15 cellular contexts compared by ENCODE assay signal in genomic region chr3:18558526-18558925, GRCh38.
DNase-seq lines count a peak whose midpoint lies in the region; ATAC-seq lines count a peak whose summit lies in the region.
"Had no signal": no experiment of that assay in that cellular context is flagged by ENCODE, and none has a peak within 500 bp of the region (broad histone marks: within the 10 kb centered on the region; RNA-seq: fewer than 3 reads in every experiment).

No MANE protein-coding gene starts in this region.

- no peaks in the 10 kb centered on the region for H3K9me3 ChIP-seq in naive thymus-derived CD4-positive, alpha-beta T cell (ENCODE audit: control insufficient read depth in 2 of 3, low read length in 3 of 3)
- no peaks in the 10 kb centered on the region for H3K9me3 ChIP-seq in MG63
- H3K9me3 ChIP-seq: A549 had no signal

- no peaks in the 10 kb centered on the region for H3K27me3 Mint-ChIP-seq in activated T-cell treated with anti-CD3 and anti-CD28 coated beads, Interleukin-2, amount 50 U/mL, for 24 hours
- H3K27me3 Mint-ChIP-seq in activated CD4-positive, alpha-beta memory T cell treated with anti-CD3 and anti-CD28 coated beads for 36 hours = no peaks in the 10 kb centered on the region
- H3K27me3 Mint-ChIP-seq in naive thymus-derived CD4-positive, alpha-beta T cell = no peaks in the 10 kb centered on the region

- no peak for ATAC-seq in naive thymus-derived CD4-positive, alpha-beta T cell
- ATAC-seq: A549 had no signal

- no peak overlapping the region for H3K4me3 ChIP-seq in naive thymus-derived CD4-positive, alpha-beta T cell (ENCODE audit: low read length)
- no peak overlapping the region for H3K4me3 ChIP-seq in MG63
- H3K4me3 ChIP-seq: A549 had no signal

- no peaks in the 10 kb centered on the region for H3K36me3 ChIP-seq in naive thymus-derived CD4-positive, alpha-beta T cell (ENCODE audit: control insufficient read depth in 2 of 3, insufficient read depth in 3 of 3, low read length in 3 of 3)
- no peaks in the 10 kb centered on the region for H3K36me3 ChIP-seq in MG63

- H3K27ac Mint-ChIP-seq in activated T-cell treated with anti-CD3 and anti-CD28 coated beads, Interleukin-2, amount 50 U/mL, for 24 hours = peak overlapping the region; percentile 99
- H3K27ac Mint-ChIP-seq in activated CD4-positive, alpha-beta memory T cell treated with anti-CD3 and anti-CD28 coated beads for 36 hours = peak overlapping the region; percentile 93
- peak overlapping the region in 6 of 9 donors; percentile 22 to 88 (median 70) for H3K27ac Mint-ChIP-seq in naive thymus-derived CD4-positive, alpha-beta T cell

- POLR2A ChIA-PET in activated CD4-positive, alpha-beta memory T cell treated with anti-CD3 and anti-CD28 coated beads for 36 hours (lab: Charles Lee) = interaction anchor here (0.9 to 2.2 kb wide), 10 partner anchors 87 to 200 kb away, joined by 4 to 17 read pairs (median 10); no protein-coding TSS in a partner anchor
- POLR2A ChIA-PET in naive thymus-derived CD4-positive, alpha-beta T cell (lab: Charles Lee) = interaction anchor here (1.0 kb wide), 1 partner anchor 156 kb away, joined by 3 read pairs; no protein-coding TSS in a partner anchor

- no peak overlapping the region for H3K27ac ChIP-seq in naive thymus-derived CD4-positive, alpha-beta T cell (ENCODE audit: low read depth, low read length)
- H3K27ac ChIP-seq: A549 had no signal

- H3K27me3 ChIP-seq in naive thymus-derived CD4-positive, alpha-beta T cell (ENCODE audit: control insufficient read depth in 2 of 2, insufficient read depth in 2 of 2, low read length in 2 of 2) = no peaks in the 10 kb centered on the region
- no peaks in the 10 kb centered on the region for H3K27me3 ChIP-seq in MG63

- peak overlapping the region; percentile 55 for H3K4me3 Mint-ChIP-seq in activated T-cell treated with anti-CD3 and anti-CD28 coated beads, Interleukin-2, amount 50 U/mL, for 24 hours
- H3K4me3 Mint-ChIP-seq in activated CD4-positive, alpha-beta memory T cell treated with anti-CD3 and anti-CD28 coated beads for 36 hours = peak overlapping the region; percentile 45
- no peak overlapping the region for H3K4me3 Mint-ChIP-seq in naive thymus-derived CD4-positive, alpha-beta T cell

- H3K4me1 Mint-ChIP-seq in activated T-cell treated with anti-CD3 and anti-CD28 coated beads, Interleukin-2, amount 50 U/mL, for 24 hours (ENCODE audit: low read depth) = peaks cover 85% of the 10 kb centered on the region
- peaks cover 82% of the 10 kb centered on the region for H3K4me1 Mint-ChIP-seq in activated CD4-positive, alpha-beta memory T cell treated with anti-CD3 and anti-CD28 coated beads for 36 hours (ENCODE audit: low read depth)
- H3K4me1 Mint-ChIP-seq in naive thymus-derived CD4-positive, alpha-beta T cell = peaks cover 22 to 67% (median 58%) of the 10 kb centered on the region in 7 donors

- intact Hi-C loops in activated CD4-positive, alpha-beta memory T cell treated with anti-CD3 and anti-CD28 coated beads for 36 hours (cut with micrococcal nuclease) = loop anchor here (2.0 to 10.0 kb wide), 2 partner anchors 430 to 1376 kb away; partner anchors contain the start of gene EFHB
- intact Hi-C loops in naive thymus-derived CD4-positive, alpha-beta T cell (cut with micrococcal nuclease) = loop anchor here in 1 of 2 donors (2.0 kb wide), 2 partner anchors 90 to 430 kb away; no protein-coding TSS in a partner anchor

- CTCF ChIA-PET in activated CD4-positive, alpha-beta memory T cell treated with anti-CD3 and anti-CD28 coated beads for 36 hours (lab: Charles Lee) = interaction anchor here (1.0 to 2.7 kb wide), 18 partner anchors 11 to 200 kb away, joined by 3 to 28 read pairs (median 6); no protein-coding TSS in a partner anchor
- CTCF ChIA-PET in naive thymus-derived CD4-positive, alpha-beta T cell (lab: Charles Lee) = interaction anchor here (0.6 to 3.2 kb wide), 11 partner anchors 11 to 223 kb away, joined by 3 to 54 read pairs (median 4); no protein-coding TSS in a partner anchor

- DNase-seq in activated T-cell treated with anti-CD3 and anti-CD28 coated beads, Interleukin-2, amount 50 U/mL, for 24 hours = no peak
- DNase-seq in activated T-cell treated with anti-CD3 and anti-CD28 coated beads for 4 hours = no peak
- peak; percentile 46 for DNase-seq in HT1080 (ENCODE audit: low read depth)
- DNase-seq in activated CD4-positive, alpha-beta memory T cell treated with anti-CD3 and anti-CD28 coated beads for 36 hours = no peak
- no peak for DNase-seq in naive thymus-derived CD4-positive, alpha-beta T cell
- DNase-seq in NCI-H2081 (lab: John Stamatoyannopoulos, UW) = no peak
- DNase-seq in COR-L47 (lab: John Stamatoyannopoulos, UW) = no peak
- no peak for DNase-seq in MG63
- DNase-seq: Calu3, DMS79, Kasumi-1, NCI-H1417, NCI-H1930, NCI-H510A treated with DMSO at 0.1 percent for 48 hours had no signal

- peaks cover 17% of the 10 kb centered on the region for H3K36me3 Mint-ChIP-seq in activated T-cell treated with anti-CD3 and anti-CD28 coated beads, Interleukin-2, amount 50 U/mL, for 24 hours (ENCODE audit: low read depth)
- H3K36me3 Mint-ChIP-seq in activated CD4-positive, alpha-beta memory T cell treated with anti-CD3 and anti-CD28 coated beads for 36 hours = peaks cover 18% of the 10 kb centered on the region
- peaks cover 0 to 18% (median 7%) of the 10 kb centered on the region in 5 donors for H3K36me3 Mint-ChIP-seq in naive thymus-derived CD4-positive, alpha-beta T cell

- H3K4me1 ChIP-seq in naive thymus-derived CD4-positive, alpha-beta T cell (ENCODE audit: control insufficient read depth in 2 of 2, insufficient read depth in 2 of 2, low read length in 2 of 2) = peaks cover 13 to 19% of the 10 kb centered on the region in 2 donors
- H3K4me1 ChIP-seq: A549 had no signal

- peaks cover 23% of the 10 kb centered on the region for H3K9me3 Mint-ChIP-seq in activated T-cell treated with anti-CD3 and anti-CD28 coated beads, Interleukin-2, amount 50 U/mL, for 24 hours
- no peaks in the 10 kb centered on the region for H3K9me3 Mint-ChIP-seq in activated CD4-positive, alpha-beta memory T cell treated with anti-CD3 and anti-CD28 coated beads for 36 hours
- H3K9me3 Mint-ChIP-seq in naive thymus-derived CD4-positive, alpha-beta T cell = peaks cover 0 to 11% (median 0%) of the 10 kb centered on the region in 11 donors

Comparison
In these comparisons a context has a peak if more than half of its experiments do, and no peak if none do; other contexts are left out.
1. H3K4me3 Mint-ChIP-seq: peak in activated T-cell treated with anti-CD3 and anti-CD28 coated beads, Interleukin-2, amount 50 U/mL, for 24 hours (single experiment) and activated CD4-positive, alpha-beta memory T cell treated with anti-CD3 and anti-CD28 coated beads for 36 hours (single experiment); none in naive thymus-derived CD4-positive, alpha-beta T cell (0 of 10).
2. Peak in every context shown above with its lines, with median percentiles within 50 percentile points of each other: H3K27ac Mint-ChIP-seq.